Comparison of ENCODE assay signal across 24 cellular contexts in genomic region chr11:13269775-13270174, GRCh38. TPM values are rescaled to one million over a fixed set of nuclear protein-coding genes. Genes with fewer than 3 reads are reported as not detected.
DNase-seq lines count a peak whose midpoint lies in the region; TF ChIP-seq lines count a peak whose summit lies in the region.
"Had no signal": no experiment of that assay in that cellular context is flagged by ENCODE, and none has a peak within 500 bp of the region (broad histone marks: within the 10 kb centered on the region; RNA-seq: fewer than 3 reads in every experiment).

No MANE protein-coding gene starts in this region.

- H3K4me1 Mint-ChIP-seq in osteocyte (ENCODE audit: unreplicated experiment), result peaks cover 14% of the 10 kb centered on the region

- TF ChIP-seq CTCF in RWPE1 (conservative IDR thresholded peaks at IDR 0.05; ENCODE audit: low read depth) (no peak), osteocyte (IDR thresholded peaks at IDR 0.05) (no peak)

- peak; percentile 48 for DNase-seq in EH (ENCODE audit: low read depth)
- peak; percentile 16 for DNase-seq in RWPE1 (ENCODE audit: low spot score)
- DNase-seq in osteocyte (ENCODE audit: extremely low spot score, unreplicated experiment), result no peak
- no peak for DNase-seq in SIG-M5 (lab: John Stamatoyannopoulos, UW)
- DNase-seq in ecto neural progenitor cell (ENCODE audit: low spot score), result no peak
- no peak for DNase-seq in putamen (ENCODE audit: low spot score)
- DNase-seq in caudate nucleus (lab: John Stamatoyannopoulos, UW), result no peak
- DNase-seq: activated CD4-positive, CD25-positive, alpha-beta regulatory T cell treated with anti-CD3 and anti-CD28 coated beads, Interleukin-2, amount 50 U/mL, for 72 hours; activated CD8-positive, alpha-beta memory T cell treated with anti-CD3 and anti-CD28 coated beads for 24 hours; activated naive CD4-positive, alpha-beta T cell treated with anti-CD3 and anti-CD28 coated beads, Interleukin-2, amount 10 ng/mL, durations not matched to agents 7 days and 5 days; activated T-cell treated with anti-CD3 and anti-CD28 coated beads, Interleukin-2, amount 50 U/mL, for 48 hours; anterior cingulate cortex; CD4-positive, alpha-beta memory T cell; H9; kidney glomerular epithelial cell; NCI-H1417; NCI-H2107; NCI-H510A; Peyer's patch; retina; testis had no signal

- H3K27me3 Mint-ChIP-seq in osteocyte (ENCODE audit: unreplicated experiment), result peaks cover 40% of the 10 kb centered on the region

- H3K27ac Mint-ChIP-seq in osteocyte (ENCODE audit: unreplicated experiment), result peak overlapping the region; percentile 33
- H3K27ac Mint-ChIP-seq: activated naive CD4-positive, alpha-beta T cell treated with anti-CD3 and anti-CD28 coated beads, Interleukin-2, amount 10 ng/mL, durations not matched to agents 7 days and 5 days; CD4-positive, alpha-beta memory T cell; H9; memory B cell had no signal

- no peaks in the 10 kb centered on the region for H3K36me3 ChIP-seq in esophagus (ENCODE audit: control insufficient read depth in 2 of 2, insufficient read depth in 2 of 2, low read length in 1 of 2)
- H3K36me3 ChIP-seq: gastroesophageal sphincter, Peyer's patch had no signal

- H3K27me3 ChIP-seq in esophagus (ENCODE audit: control insufficient read depth in 1 of 2, insufficient read depth in 2 of 2, low read length in 2 of 2), result no peaks in the 10 kb centered on the region
- H3K27me3 ChIP-seq: gastroesophageal sphincter, Peyer's patch, testis had no signal

- no peaks in the 10 kb centered on the region for H3K9me3 ChIP-seq in esophagus (ENCODE audit: control insufficient read depth in 2 of 2, insufficient read depth in 1 of 2, low read depth in 1 of 2, low read length in 1 of 2)
- H3K9me3 ChIP-seq: gastroesophageal sphincter, Peyer's patch, testis had no signal

- H3K4me1 ChIP-seq in esophagus (ENCODE audit: control insufficient read depth in 2 of 2, insufficient read depth in 2 of 2, low read length in 1 of 2), result no peaks in the 10 kb centered on the region
- H3K4me1 ChIP-seq: gastroesophageal sphincter, Peyer's patch, testis had no signal

- H3K36me3 Mint-ChIP-seq in osteocyte (ENCODE audit: unreplicated experiment), result no peaks in the 10 kb centered on the region
- H3K36me3 Mint-ChIP-seq: activated naive CD4-positive, alpha-beta T cell treated with anti-CD3 and anti-CD28 coated beads, Interleukin-2, amount 10 ng/mL, durations not matched to agents 7 days and 5 days; CD4-positive, alpha-beta memory T cell; memory B cell had no signal

- CTCF ChIA-PET in RWPE1 (lab: Yijun Ruan, JAX), result interaction anchor here (0.6 to 1.1 kb wide), 2 partner anchors 9 to 59 kb away, joined by 3 read pairs; no protein-coding TSS in a partner anchor

- no peak overlapping the region for H3K4me3 ChIP-seq in esophagus (ENCODE audit: low read depth in 1 of 2, low read length in 2 of 2)
- H3K4me3 ChIP-seq: gastroesophageal sphincter, Peyer's patch, testis had no signal

- peak overlapping the region; percentile 29; the same call in 1 of the 2 replicates for H3K27ac ChIP-seq in RWPE1
- peak overlapping the region; percentile 44 to 79 for H3K27ac ChIP-seq in esophagus (ENCODE audit: low read depth in 2 of 2, low read length in 1 of 2)
- no peak overlapping the region for H3K27ac ChIP-seq in caudate nucleus (ENCODE audit: low read depth, low read length)
- H3K27ac ChIP-seq: gastroesophageal sphincter, Peyer's patch, testis had no signal

- POLR2A ChIA-PET in RWPE1 (lab: Yijun Ruan, JAX; ENCODE audit: low non-redundant PET), result no interaction called here

- H3K4me3 Mint-ChIP-seq in osteocyte (ENCODE audit: unreplicated experiment), result no peak overlapping the region
- H3K4me3 Mint-ChIP-seq: activated naive CD4-positive, alpha-beta T cell treated with anti-CD3 and anti-CD28 coated beads, Interleukin-2, amount 10 ng/mL, durations not matched to agents 7 days and 5 days; CD4-positive, alpha-beta memory T cell; H9; memory B cell had no signal

- H3K9me3 Mint-ChIP-seq in osteocyte (ENCODE audit: unreplicated experiment), result no peaks in the 10 kb centered on the region
- H3K9me3 Mint-ChIP-seq: activated naive CD4-positive, alpha-beta T cell treated with anti-CD3 and anti-CD28 coated beads, Interleukin-2, amount 10 ng/mL, durations not matched to agents 7 days and 5 days; H9; memory B cell had no signal

RNA-seq across cellular contexts. Expression of gene BMAL1, which starts 7.8 kb away (rescaled TPM):
- 1 to 10 TPM; 9.1 to 9.2 TPM for polyA plus RNA-seq in esophagus
- total RNA-seq in osteocyte, result 23.0 and 25.3 TPM in 2 replicates

Comparison
In these comparisons a context has a peak if more than half of its experiments do, and no peak if none do; other contexts are left out.
1. DNase-seq: peak in EH (single experiment) and RWPE1 (single experiment); none in osteocyte (single experiment), SIG-M5 (single experiment), ecto neural progenitor cell (single experiment), putamen (single experiment) and caudate nucleus (0 of 61).